In genomic region chr22:23102002-23102655, GRCh38 we compare ENCODE assay signal across 23 cellular contexts. TPM values are rescaled to one million over a fixed set of nuclear protein-coding genes. Genes with fewer than 3 reads are reported as not detected.
"Had no signal": no experiment of that assay in that cellular context is flagged by ENCODE, and none has a peak within 500 bp of the region (broad histone marks: within the 10 kb centered on the region; RNA-seq: fewer than 3 reads in every experiment).

No MANE protein-coding gene starts in this region.

- H3K27ac Mint-ChIP-seq: dendritic cell treated with granulocyte-macrophage colony-stimulating factor and Interleukin-4, amounts not matched to agents 40 ng/mL and 50 ng/mL, for 4 days; progenitor cell of endocrine pancreas; stimulated activated naive B cell treated with anti-CD40 and anti-IgM and Interleukin-4, amounts not matched to agents 10 μg/mL and 1 μg/mL and 100 μg/mL, for 72 hours; type B pancreatic cell had no signal

- H3K27me3 ChIP-seq: hepatocyte, ovary, spleen, thyroid gland had no signal

- H3K4me3 Mint-ChIP-seq: dendritic cell treated with granulocyte-macrophage colony-stimulating factor and Interleukin-4, amounts not matched to agents 40 ng/mL and 50 ng/mL, for 4 days; naive thymus-derived CD8-positive, alpha-beta T cell; stimulated activated naive B cell treated with anti-CD40 and anti-IgM and Interleukin-4, amounts not matched to agents 10 μg/mL and 1 μg/mL and 100 μg/mL, for 72 hours; stimulated activated naive CD8-positive, alpha-beta T cell treated with anti-CD3 and anti-CD28 coated beads, Interleukin-15, amount 100 ng/mL, for 72 hours; type B pancreatic cell had no signal

- H3K36me3 Mint-ChIP-seq: naive thymus-derived CD8-positive, alpha-beta T cell; type B pancreatic cell had no signal

- DNase-seq: erythroblast; foreskin melanocyte; kidney; left colon; left ventricle myocardium superior; mesendoderm; naive thymus-derived CD8-positive, alpha-beta T cell; ovary; right cardiac atrium; spleen; stimulated activated CD4-positive, alpha-beta T cell treated with anti-CD3 and anti-CD28 coated beads, Interleukin-15, amount 100 ng/mL, for 24 hours; stimulated activated CD4-positive, alpha-beta T cell treated with anti-CD3 and anti-CD28 coated beads, Interleukin-1b, Interleukin-23, amount 100 ng/mL, for 48 hours; stimulated activated CD4-positive, alpha-beta T cell treated with anti-CD3 and anti-CD28 coated beads, Interleukin-4, amount 100 ng/mL, for 24 hours; stimulated activated naive B cell treated with anti-CD40 and anti-IgM and Interleukin-4, amounts not matched to agents 10 μg/mL and 1 μg/mL and 100 μg/mL, for 72 hours; stimulated activated naive CD8-positive, alpha-beta T cell treated with anti-CD3 and anti-CD28 coated beads, Interleukin-15, amount 100 ng/mL, for 72 hours had no signal

- H2AFZ ChIP-seq: hepatocyte had no signal

- H3K27me3 Mint-ChIP-seq: dendritic cell treated with granulocyte-macrophage colony-stimulating factor and Interleukin-4, amounts not matched to agents 40 ng/mL and 50 ng/mL, for 4 days; naive thymus-derived CD8-positive, alpha-beta T cell; progenitor cell of endocrine pancreas; stimulated activated naive B cell treated with anti-CD40 and anti-IgM and Interleukin-4, amounts not matched to agents 10 μg/mL and 1 μg/mL and 100 μg/mL, for 72 hours; stimulated activated naive CD8-positive, alpha-beta T cell treated with anti-CD3 and anti-CD28 coated beads, Interleukin-15, amount 100 ng/mL, for 72 hours; type B pancreatic cell had no signal

- H3K4me1 Mint-ChIP-seq: naive thymus-derived CD8-positive, alpha-beta T cell; stimulated activated naive B cell treated with anti-CD40 and anti-IgM and Interleukin-4, amounts not matched to agents 10 μg/mL and 1 μg/mL and 100 μg/mL, for 72 hours; stimulated activated naive CD8-positive, alpha-beta T cell treated with anti-CD3 and anti-CD28 coated beads, Interleukin-15, amount 100 ng/mL, for 72 hours had no signal

- H3K9me3 ChIP-seq: ovary, spleen, thyroid gland had no signal

- H3K27ac ChIP-seq: hepatocyte, spleen, thyroid gland had no signal

- H3K4me2 ChIP-seq: hepatocyte had no signal

- H3K4me3 ChIP-seq: hepatocyte, lung, ovary, spleen, thyroid gland had no signal

- H3K9me3 Mint-ChIP-seq: dendritic cell treated with granulocyte-macrophage colony-stimulating factor and Interleukin-4, amounts not matched to agents 40 ng/mL and 50 ng/mL, for 4 days; naive thymus-derived CD8-positive, alpha-beta T cell; stimulated activated naive B cell treated with anti-CD40 and anti-IgM and Interleukin-4, amounts not matched to agents 10 μg/mL and 1 μg/mL and 100 μg/mL, for 72 hours; stimulated activated naive CD8-positive, alpha-beta T cell treated with anti-CD3 and anti-CD28 coated beads, Interleukin-15, amount 100 ng/mL, for 72 hours; type B pancreatic cell had no signal

- ATAC-seq: left colon; left ventricle myocardium superior; naive thymus-derived CD8-positive, alpha-beta T cell; right cardiac atrium; stimulated activated naive B cell treated with anti-CD40 and anti-IgM and Interleukin-4, amounts not matched to agents 10 μg/mL and 1 μg/mL and 100 μg/mL, for 72 hours; stimulated activated naive CD8-positive, alpha-beta T cell treated with anti-CD3 and anti-CD28 coated beads, Interleukin-15, amount 100 ng/mL, for 72 hours had no signal

- H3K36me3 ChIP-seq: ovary, spleen, thyroid gland had no signal

RNA-seq across cellular contexts. Expression of gene RSPH14, which starts 39.7 kb away (rescaled TPM):
- total RNA-seq: endothelial cell of umbilical vein, hepatocyte, left ventricle myocardium superior, right cardiac atrium, subcutaneous adipose tissue had no signal
- polyA plus RNA-seq: endothelial cell of umbilical vein had no signal
